ENCODE assay signal across 8 cellular contexts in the genomic region with DNA sequence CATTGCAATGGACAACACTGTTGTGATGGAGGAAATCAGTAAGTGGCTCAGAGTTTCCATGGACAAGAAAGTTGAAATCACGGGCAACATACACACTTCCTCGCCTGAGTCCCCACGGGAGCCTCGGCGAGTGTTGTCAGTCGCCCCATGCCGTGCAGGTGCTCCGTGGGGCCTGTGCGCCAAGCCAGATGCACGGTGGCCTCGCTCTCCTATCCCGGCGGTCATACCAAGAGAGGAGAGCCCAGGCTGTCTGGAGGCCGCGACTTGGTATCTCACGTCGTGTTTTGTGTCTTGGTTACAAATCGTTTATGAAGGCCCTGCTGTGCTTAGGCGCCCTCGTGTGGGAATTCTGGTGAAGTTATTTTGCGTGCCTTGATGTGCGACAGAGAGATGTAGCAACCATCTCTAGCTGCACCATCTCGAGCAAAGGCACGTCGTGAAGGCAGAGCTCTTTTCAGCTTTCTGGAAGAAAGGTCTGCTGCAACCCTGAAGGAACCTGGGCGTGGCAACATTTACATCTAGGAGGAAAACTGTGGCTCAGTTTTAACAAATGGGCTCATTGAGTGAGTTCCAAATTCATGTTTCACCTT. TPM values are rescaled to one million over a fixed set of nuclear protein-coding genes. Genes with fewer than 3 reads are reported as not detected.
DNase-seq lines count a peak whose midpoint lies in the region; ATAC-seq and TF ChIP-seq lines count a peak whose summit lies in the region.

No MANE protein-coding gene starts in this region.

- H3K9me3 Mint-ChIP-seq in activated CD4-positive, alpha-beta memory T cell treated with anti-CD3 and anti-CD28 coated beads for 36 hours: no peaks in the 10 kb centered on the region

- ATAC-seq in HG03280 (IDR thresholded peaks at IDR 0.05; ENCODE audit: unreplicated experiment) (no peak), HG02623 (IDR thresholded peaks at IDR 0.05; ENCODE audit: unreplicated experiment) (no peak)

- POLR2A ChIA-PET in activated CD4-positive, alpha-beta memory T cell treated with anti-CD3 and anti-CD28 coated beads for 36 hours (lab: Charles Lee): no interaction called here

- CTCF ChIA-PET in activated CD4-positive, alpha-beta memory T cell treated with anti-CD3 and anti-CD28 coated beads for 36 hours (lab: Charles Lee): interaction anchor here (0.7 to 2.1 kb wide), 8 partner anchors 9 to 808 kb away, joined by 3 to 11 read pairs (median 4); no protein-coding TSS in a partner anchor

- intact Hi-C loops in activated CD4-positive, alpha-beta memory T cell treated with anti-CD3 and anti-CD28 coated beads for 36 hours (cut with micrococcal nuclease): no loop called here

- H3K4me1 Mint-ChIP-seq in activated CD4-positive, alpha-beta memory T cell treated with anti-CD3 and anti-CD28 coated beads for 36 hours (ENCODE audit: low read depth): no peaks in the 10 kb centered on the region

- no peaks in the 10 kb centered on the region for H3K27me3 Mint-ChIP-seq in activated CD4-positive, alpha-beta memory T cell treated with anti-CD3 and anti-CD28 coated beads for 36 hours

- H3K36me3 Mint-ChIP-seq in activated CD4-positive, alpha-beta memory T cell treated with anti-CD3 and anti-CD28 coated beads for 36 hours: peaks cover 36% of the 10 kb centered on the region

- no peak overlapping the region for H3K4me3 Mint-ChIP-seq in activated CD4-positive, alpha-beta memory T cell treated with anti-CD3 and anti-CD28 coated beads for 36 hours

- H3K27ac Mint-ChIP-seq in activated CD4-positive, alpha-beta memory T cell treated with anti-CD3 and anti-CD28 coated beads for 36 hours: no peak overlapping the region

- DNase-seq in SHP77 (lab: John Stamatoyannopoulos, UW) (peak; percentile 32 to 43), SHP77 treated with DMSO at 0.1 percent for 48 hours (lab: John Stamatoyannopoulos, UW) (no peak), NCI-H2107 (lab: John Stamatoyannopoulos, UW) (peak; percentile 15), fibroblast of the aortic adventitia (ENCODE audit: low read depth) (peak; percentile 77), nucleus accumbens (lab: John Stamatoyannopoulos, UW) (peak in 48 of 56 donors; percentile 4 to 82 (median 45))
- peak; percentile 59 for DNase-seq in activated CD4-positive, alpha-beta memory T cell treated with anti-CD3 and anti-CD28 coated beads for 36 hours

- TF ChIP-seq CTCF in fibroblast of the aortic adventitia (IDR thresholded peaks at IDR 0.05; ENCODE audit: insufficient read depth, low read length): peak; percentile 76

- no peak overlapping the region for H3K4me3 ChIP-seq in fibroblast of the aortic adventitia (ENCODE audit: low read depth, low read length)

RNA-seq across cellular contexts. Expression of gene ATG4B, which starts 21.8 kb away (rescaled TPM):
- 10 to 100 TPM; 85.0 to 85.9 TPM for total RNA-seq in activated CD4-positive, alpha-beta memory T cell treated with anti-CD3 and anti-CD28 coated beads for 36 hours
- total RNA-seq in fibroblast of the aortic adventitia (ENCODE audit: low replicate concordance): 22.3 and 52.0 TPM in 2 replicates

RNA-seq across cellular contexts. Expression of gene THAP4, which starts 22.3 kb away (rescaled TPM):
- 10 to 100 TPM; 43.7 to 44.5 TPM for total RNA-seq in activated CD4-positive, alpha-beta memory T cell treated with anti-CD3 and anti-CD28 coated beads for 36 hours
- total RNA-seq in fibroblast of the aortic adventitia (ENCODE audit: low replicate concordance): 26.4 and 27.0 TPM in 2 replicates

RNA-seq across cellular contexts. Expression of gene DTYMK, which starts 27.4 kb away (rescaled TPM):
- total RNA-seq in activated CD4-positive, alpha-beta memory T cell treated with anti-CD3 and anti-CD28 coated beads for 36 hours: 10 to 100 TPM; 85.9 to 88.7 TPM
- 12.8 and 41.8 TPM in 2 replicates for total RNA-seq in fibroblast of the aortic adventitia (ENCODE audit: low replicate concordance)

RNA-seq across cellular contexts. Expression of gene ING5, which starts 42.6 kb away (rescaled TPM):
- total RNA-seq in activated CD4-positive, alpha-beta memory T cell treated with anti-CD3 and anti-CD28 coated beads for 36 hours: 10 to 100 TPM; 35.7 to 36.6 TPM
- 14.6 and 29.2 TPM in 2 replicates for total RNA-seq in fibroblast of the aortic adventitia (ENCODE audit: low replicate concordance)
